ENCODE assay signal across 1 cellular context in the genomic region with DNA sequence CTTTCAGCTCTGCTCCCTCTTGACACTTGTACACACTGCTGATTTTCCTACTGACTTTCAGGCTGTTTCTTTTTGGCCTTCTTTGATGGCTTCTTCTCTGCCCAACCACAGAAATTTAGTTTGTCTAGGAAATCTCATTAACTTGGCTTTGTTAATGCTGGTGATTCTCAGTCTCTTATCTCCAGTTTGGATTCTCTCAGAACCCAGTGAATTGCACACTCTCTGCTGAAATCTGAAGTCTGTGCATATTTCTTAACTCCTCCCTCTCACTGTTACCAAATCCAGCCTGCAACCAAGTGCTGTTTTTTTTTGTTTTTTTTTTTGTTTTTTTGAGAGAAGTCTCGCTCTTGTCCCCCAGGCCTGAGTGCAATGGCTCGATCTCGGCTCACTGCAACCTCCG.
TF ChIP-seq lines count a peak whose summit lies in the region.

No MANE protein-coding gene starts in this region.

TF ChIP-seq in GM12878, 131 proteins besides CTCF, POLR2A, EP300 and RAD21:
- no peak for TF ChIP-seq PAX5 (IDR thresholded peaks at IDR 0.05; ENCODE audit: borderline replicate concordance, low read depth, low read length)
- TF ChIP-seq BCL11A (IDR thresholded peaks at IDR 0.05; ENCODE audit: low read depth, low read length) = no peak
- TF ChIP-seq MTA3 (IDR thresholded peaks at IDR 0.05; ENCODE audit: borderline replicate concordance, low read length) = 0 out of 2 replicates have a peak, but pooled peaks have one; percentile 1
- 0 out of 2 replicates have a peak, but pooled peaks have one; percentile 5 for TF ChIP-seq RUNX3 (IDR thresholded peaks at IDR 0.05; ENCODE audit: low read length)
- TF ChIP-seq, protein P1, sequence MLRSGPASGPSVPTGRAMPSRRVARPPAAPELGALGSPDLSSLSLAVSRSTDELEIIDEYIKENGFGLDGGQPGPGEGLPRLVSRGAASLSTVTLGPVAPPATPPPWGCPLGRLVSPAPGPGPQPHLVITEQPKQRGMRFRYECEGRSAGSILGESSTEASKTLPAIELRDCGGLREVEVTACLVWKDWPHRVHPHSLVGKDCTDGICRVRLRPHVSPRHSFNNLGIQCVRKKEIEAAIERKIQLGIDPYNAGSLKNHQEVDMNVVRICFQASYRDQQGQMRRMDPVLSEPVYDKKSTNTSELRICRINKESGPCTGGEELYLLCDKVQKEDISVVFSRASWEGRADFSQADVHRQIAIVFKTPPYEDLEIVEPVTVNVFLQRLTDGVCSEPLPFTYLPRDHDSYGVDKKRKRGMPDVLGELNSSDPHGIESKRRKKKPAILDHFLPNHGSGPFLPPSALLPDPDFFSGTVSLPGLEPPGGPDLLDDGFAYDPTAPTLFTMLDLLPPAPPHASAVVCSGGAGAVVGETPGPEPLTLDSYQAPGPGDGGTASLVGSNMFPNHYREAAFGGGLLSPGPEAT (IDR thresholded peaks at IDR 0.05; ENCODE audit: low read depth) = no peak
- TF ChIP-seq JUND (IDR thresholded peaks at IDR 0.05; ENCODE audit: low read depth, low read length) = no peak
- TF ChIP-seq NR2C1 (IDR thresholded peaks at IDR 0.05) = no peak
- TF ChIP-seq ZNF207 (IDR thresholded peaks at IDR 0.05; ENCODE audit: borderline replicate concordance) = no peak
